8 cellular contexts compared by ENCODE assay signal in the genomic region with DNA sequence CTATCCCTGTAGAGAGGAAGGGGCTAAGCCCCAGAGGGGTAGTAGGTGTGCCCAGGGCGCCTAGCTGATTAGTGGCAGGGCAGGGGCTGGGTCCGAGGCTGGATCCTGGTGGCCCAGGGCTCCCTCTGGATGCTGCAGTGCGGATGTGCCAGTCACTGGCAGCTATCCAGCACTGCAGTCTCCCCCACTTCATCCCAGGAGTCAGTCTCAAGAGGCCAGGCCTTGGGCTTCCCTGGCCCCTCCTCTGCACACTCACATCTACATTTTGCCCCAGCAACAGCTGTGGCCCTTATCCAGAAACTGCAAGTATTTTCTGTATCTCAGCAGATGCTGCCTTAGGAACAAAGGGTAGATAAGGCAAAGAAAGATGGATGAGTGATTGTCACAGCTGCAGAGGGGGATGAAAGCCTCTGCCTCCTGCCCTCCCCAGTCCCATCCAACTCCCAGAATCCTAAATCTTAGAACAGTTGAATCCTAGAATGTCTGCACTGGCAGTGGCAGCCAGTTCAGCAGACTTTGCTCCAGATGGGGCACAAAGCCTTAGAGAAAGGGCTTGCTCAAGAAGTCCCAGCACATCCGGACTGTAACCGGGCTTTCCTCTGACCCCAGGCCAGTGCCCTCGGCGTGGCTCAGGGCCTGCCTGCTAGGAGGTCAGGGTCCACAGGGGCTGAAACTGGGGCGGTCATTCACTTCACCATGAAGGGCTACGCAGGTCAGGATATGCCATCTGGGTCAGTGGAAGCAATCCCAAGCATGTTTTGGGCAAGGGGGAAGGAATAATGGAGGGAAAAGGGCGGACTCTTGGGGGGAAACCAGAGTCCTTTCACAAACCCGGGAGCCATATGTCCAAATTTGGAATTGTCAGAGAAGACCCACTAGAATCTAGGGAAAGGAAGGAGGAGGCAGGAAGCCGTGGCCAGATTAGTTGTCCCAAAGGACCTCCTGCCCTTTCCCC. TPM values are rescaled to one million over a fixed set of nuclear protein-coding genes. Genes with fewer than 3 reads are reported as not detected.
DNase-seq lines count a peak whose midpoint lies in the region; ATAC-seq, FAIRE-seq and TF ChIP-seq lines count a peak whose summit lies in the region.

No MANE protein-coding gene starts in this region.

- H3K9me3 ChIP-seq in colonic mucosa = no peaks in the 10 kb centered on the region
- no peaks in the 10 kb centered on the region for H3K9me3 ChIP-seq in mesenchymal stem cell (ENCODE audit: control insufficient read depth, low read length)

- H3K4me1 ChIP-seq in colonic mucosa = no peaks in the 10 kb centered on the region
- H3K4me1 ChIP-seq in mesenchymal stem cell (ENCODE audit: control insufficient read depth, insufficient read depth, low read depth, low read length) = peaks cover 28% of the 10 kb centered on the region

- TF ChIP-seq CTCF in colonic mucosa (IDR thresholded peaks at IDR 0.05) = no peak

- H3K14ac ChIP-seq in mesenchymal stem cell (ENCODE audit: low read length in 2 of 2) = peak overlapping the region; percentile 4 to 88

- peak overlapping the region; percentile 85 for H2AK5ac ChIP-seq in mesenchymal stem cell (ENCODE audit: low read length, severe bottlenecking)

- H3K79me1 ChIP-seq in mesenchymal stem cell (replicated peaks; ENCODE audit: low read length, poor library complexity, severe bottlenecking) = no peaks in the 10 kb centered on the region

- DNase-seq in NCI-H1417 (lab: John Stamatoyannopoulos, UW) = peak in 2 of 3 experiments; percentile 6 to 64
- DNase-seq in NCI-H1417 treated with DMSO at 0.1 percent for 48 hours (lab: John Stamatoyannopoulos, UW) = no peak
- peak; percentile 34 for DNase-seq in OCI-M1 (lab: John Stamatoyannopoulos, UW)
- DNase-seq in colonic mucosa = no peak
- DNase-seq in mesenchymal stem cell = peak; percentile 71
- peak; percentile 46 for DNase-seq in urothelium cell line (ENCODE audit: low spot score)
- DNase-seq in NCI-H1694 (lab: John Stamatoyannopoulos, UW) = no peak

- H3K4ac ChIP-seq in mesenchymal stem cell (ENCODE audit: low read depth in 1 of 2, low read length in 2 of 2) = peak overlapping the region; percentile 88 to 97

- peak overlapping the region; percentile 76 to 84 for H3K9ac ChIP-seq in colonic mucosa (ENCODE audit: low read depth in 2 of 2, low read length in 2 of 2)
- H3K9ac ChIP-seq in mesenchymal stem cell (ENCODE audit: low read length) = peak overlapping the region; percentile 95

- peak overlapping the region; percentile 76 for H3K27ac ChIP-seq in colonic mucosa
- H3K27ac ChIP-seq in mesenchymal stem cell (ENCODE audit: low read length, poor library complexity, severe bottlenecking) = peak overlapping the region; percentile 94

- H3K27me3 ChIP-seq in colonic mucosa (no peaks in the 10 kb centered on the region), mesenchymal stem cell (ENCODE audit: control insufficient read depth in 1 of 2, insufficient read depth in 1 of 2, low read length in 2 of 2) (no peaks in the 10 kb centered on the region)

- intact Hi-C loops in colonic mucosa (cut with DNase I) = no loop called here

- no peak overlapping the region for H2BK5ac ChIP-seq in mesenchymal stem cell (ENCODE audit: low read depth, low read length, poor library complexity, severe bottlenecking)

- peak overlapping the region; percentile 84 for H2BK15ac ChIP-seq in mesenchymal stem cell (ENCODE audit: low read depth, poor library complexity, severe bottlenecking)

- ATAC-seq in HG02610 (IDR thresholded peaks at IDR 0.05; ENCODE audit: unreplicated experiment) = peak; percentile 17

- no peak overlapping the region for H2AFZ ChIP-seq in mesenchymal stem cell (ENCODE audit: low read depth, low read length)

- H3K4me3 ChIP-seq in colonic mucosa (peak overlapping the region; percentile 64), mesenchymal stem cell (ENCODE audit: insufficient read depth in 1 of 2, low read depth in 1 of 2, low read length in 2 of 2) (peak overlapping the region; percentile 56 to 97)

- H3K18ac ChIP-seq in mesenchymal stem cell (ENCODE audit: low read depth in 1 of 2, low read length in 2 of 2) = peak overlapping the region; percentile 88 to 93

- H3K23ac ChIP-seq in mesenchymal stem cell (ENCODE audit: low read length in 2 of 2) = peak overlapping the region in 1 of 2 experiments; percentile 16

- H3K36me3 ChIP-seq in colonic mucosa = no peaks in the 10 kb centered on the region
- peaks cover 0 to 12% of the 10 kb centered on the region in 2 experiments for H3K36me3 ChIP-seq in mesenchymal stem cell (ENCODE audit: control insufficient read depth in 1 of 2, insufficient read depth in 2 of 2, low read depth in 1 of 2, low read length in 2 of 2)

- peak overlapping the region; percentile 49 to 76 for H2BK12ac ChIP-seq in mesenchymal stem cell (ENCODE audit: low read length in 2 of 2)

- H4K8ac ChIP-seq in mesenchymal stem cell (ENCODE audit: low read length) = peak overlapping the region; percentile 90

- peak overlapping the region; percentile 95 for H4K91ac ChIP-seq in mesenchymal stem cell (ENCODE audit: low read length)

- no peak for FAIRE-seq in urothelium cell line (lab: Jason Lieb, UNC)

- H3K4me2 ChIP-seq in mesenchymal stem cell (ENCODE audit: low read length, poor library complexity, severe bottlenecking) = peak overlapping the region; percentile 88

- peak overlapping the region; percentile 83 for H2BK120ac ChIP-seq in mesenchymal stem cell (ENCODE audit: low read depth, low read length)

- 26% methylated on average over 12 of the region's 12 CpGs for WGBS in mesenchymal stem cell

RNA-seq across cellular contexts. Expression of gene ANXA6, which starts 1.5 kb away (rescaled TPM):
- total RNA-seq in colonic mucosa = 10 to 100 TPM; 21.2 to 39.8 TPM
- 338 TPM for polyA plus RNA-seq in mesenchymal stem cell (2013, experiment 1 of 2)
- polyA plus RNA-seq in mesenchymal stem cell (2013, experiment 2 of 2) = 340 TPM

Comparison
In these comparisons a context has a peak if more than half of its experiments do, and no peak if none do; other contexts are left out.
1. DNase-seq: peak in NCI-H1417 (2 of 3), OCI-M1 (single experiment), mesenchymal stem cell (single experiment) and urothelium cell line (single experiment); none in NCI-H1417 treated with DMSO at 0.1 percent for 48 hours (single experiment), colonic mucosa (single experiment) and NCI-H1694 (single experiment).